ENCODE assay signal across 8 cellular contexts in the genomic region with DNA sequence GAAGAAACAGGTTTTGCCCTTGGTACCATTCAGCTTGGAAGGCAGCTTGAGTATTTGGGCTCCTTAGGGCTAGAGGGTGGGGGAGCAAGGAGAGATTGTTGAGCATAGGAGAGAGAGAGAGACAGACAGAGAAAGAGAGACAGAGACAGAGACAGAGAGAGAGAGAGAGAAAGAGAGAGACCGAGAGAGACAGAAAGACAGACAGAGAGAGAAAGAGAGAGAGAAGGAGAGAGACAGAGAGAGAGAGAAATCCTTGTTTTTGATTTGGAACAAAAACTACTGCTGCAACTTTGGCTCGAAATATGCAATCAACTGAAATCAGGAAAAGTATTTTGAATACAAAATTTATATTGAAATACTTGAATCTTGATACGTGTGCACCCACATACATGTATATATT.
"Had no signal": no experiment of that assay in that cellular context is flagged by ENCODE, and none has a peak within 500 bp of the region (broad histone marks: within the 10 kb centered on the region; RNA-seq: fewer than 3 reads in every experiment).

No MANE protein-coding gene starts in this region.

- H3K4me3 ChIP-seq: K562 had no signal

- H3K36me3 Mint-ChIP-seq: IgD-negative memory B cell had no signal

- H3K4me3 Mint-ChIP-seq: IgD-negative memory B cell had no signal

- H3K27ac Mint-ChIP-seq: IgD-negative memory B cell had no signal

- ATAC-seq: HepG2, K562 had no signal

- DNase-seq: IMR-90, KBM-7, KG1 had no signal

- H3K27ac ChIP-seq: HL-60, KMS-11 had no signal

- H3K4me1 Mint-ChIP-seq: IgD-negative memory B cell had no signal

- H3K9ac ChIP-seq: KMS-11 had no signal

- H3K4me2 ChIP-seq: KMS-11 had no signal
